11 cellular contexts compared by ENCODE assay signal in the genomic region with DNA sequence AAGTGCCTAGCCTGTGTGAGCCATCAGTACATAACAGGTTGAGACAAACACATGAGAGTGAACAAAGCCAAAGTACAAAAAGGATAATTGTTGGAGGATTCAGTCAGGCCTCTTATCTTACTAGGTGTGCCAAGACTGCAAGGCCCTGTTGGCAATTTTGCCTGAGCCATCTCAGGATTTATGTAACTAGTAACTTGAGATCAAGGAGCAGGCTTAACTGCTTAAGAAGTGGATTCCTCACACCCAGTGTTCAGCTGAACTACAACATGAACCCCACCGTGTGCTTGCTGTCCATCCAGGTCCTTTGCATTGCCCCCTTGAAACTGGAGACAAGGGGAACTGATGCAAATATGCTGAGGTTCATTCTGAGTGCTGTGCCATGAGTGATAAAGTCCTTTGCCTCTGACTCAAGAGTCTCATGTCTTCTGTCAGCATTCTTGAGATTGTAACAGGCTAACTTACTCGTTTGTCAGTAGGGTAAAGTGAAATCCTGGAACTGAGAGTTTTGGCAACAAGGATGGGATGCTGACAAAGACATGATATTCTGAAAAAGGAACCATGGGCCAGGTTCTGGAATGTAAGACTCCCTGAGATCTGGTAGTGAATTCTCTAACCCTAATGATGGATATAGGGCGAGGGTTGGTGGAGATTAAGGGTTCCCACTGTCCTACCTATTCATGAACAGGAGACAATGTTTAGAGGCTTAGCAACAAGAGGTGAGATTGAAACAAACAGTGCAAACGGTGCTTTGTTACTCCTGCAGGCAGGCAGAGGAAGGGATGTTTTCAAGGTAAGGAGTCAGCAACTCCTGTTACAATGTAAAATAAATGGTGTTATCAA. TPM values are rescaled to one million over a fixed set of nuclear protein-coding genes. Genes with fewer than 3 reads are reported as not detected.
DNase-seq lines count a peak whose midpoint lies in the region; ATAC-seq and TF ChIP-seq lines count a peak whose summit lies in the region.
"Had no signal": no experiment of that assay in that cellular context is flagged by ENCODE, and none has a peak within 500 bp of the region (broad histone marks: within the 10 kb centered on the region; RNA-seq: fewer than 3 reads in every experiment).

No MANE protein-coding gene starts in this region.

- H4K20me1 ChIP-seq in smooth muscle cell (ENCODE audit: low read depth), result no peaks in the 10 kb centered on the region

- TF ChIP-seq CTCF in smooth muscle cell (IDR thresholded peaks at IDR 0.05; ENCODE audit: borderline replicate concordance, insufficient read depth, poor library complexity, severe bottlenecking) (no peak), tibial artery (IDR thresholded peaks at IDR 0.05) (no peak)

- H3K4me2 ChIP-seq in smooth muscle cell, result no peak overlapping the region

- no peaks in the 10 kb centered on the region for H3K79me2 ChIP-seq in smooth muscle cell (ENCODE audit: low read depth)

- intact Hi-C loops in tibial artery (cut with DNase I; ENCODE audit: low total_unique reads), result no loop called here

- no peak for ATAC-seq in GM21723 (IDR thresholded peaks at IDR 0.05; ENCODE audit: unreplicated experiment)

- WGBS in smooth muscle cell (ENCODE audit: low lambda C conversion rate), result 57% methylated on average over 4 of the region's 4 CpGs

- peaks cover 3% of the 10 kb centered on the region for H3F3A ChIP-seq in smooth muscle cell (ENCODE audit: low read depth)

- H3K9ac ChIP-seq in adipocyte (ENCODE audit: low read length) (peak overlapping the region; percentile 3), smooth muscle cell (ENCODE audit: low read depth) (no peak overlapping the region)

- H3K36me3 ChIP-seq in adipocyte (ENCODE audit: control insufficient read depth, insufficient read depth, low read length, severe bottlenecking) (peaks cover 17% of the 10 kb centered on the region), smooth muscle cell (ENCODE audit: low read depth) (peaks cover 14% of the 10 kb centered on the region), tibial artery (peaks cover 23 to 33% (median 27%) of the 10 kb centered on the region in 3 donors)

- H3K4me3 ChIP-seq in adipocyte (ENCODE audit: low read length) (peak overlapping the region; percentile 1), smooth muscle cell (no peak overlapping the region), tibial artery (no peak overlapping the region)
- H3K4me3 ChIP-seq: SJSA1 had no signal

- H3K27me3 ChIP-seq in adipocyte (replicated peaks; ENCODE audit: control insufficient read depth, insufficient read depth, low read length), result no peaks in the 10 kb centered on the region
- H3K27me3 ChIP-seq in smooth muscle cell (ENCODE audit: low read depth), result no peaks in the 10 kb centered on the region
- no peaks in the 10 kb centered on the region for H3K27me3 ChIP-seq in tibial artery
- H3K27me3 ChIP-seq: SJSA1 had no signal

- no peak overlapping the region for H2AFZ ChIP-seq in smooth muscle cell (ENCODE audit: low read depth)

- peak overlapping the region; percentile 6 for H3K27ac ChIP-seq in smooth muscle cell (ENCODE audit: low read depth)
- no peak overlapping the region for H3K27ac ChIP-seq in tibial artery
- H3K27ac ChIP-seq: SJSA1 had no signal

- DNase-seq in NCI-H82 (lab: John Stamatoyannopoulos, UW), result peak; percentile 29
- DNase-seq in NCI-H82 treated with DMSO at 0.1 percent for 48 hours (lab: John Stamatoyannopoulos, UW; ENCODE audit: unreplicated experiment), result no peak
- peak; percentile 40 for DNase-seq in adipocyte (ENCODE audit: low read depth)
- DNase-seq in iris pigment epithelial cell (ENCODE audit: low read depth), result peak; percentile 83
- no peak for DNase-seq in smooth muscle cell (lab: John Stamatoyannopoulos, UW; ENCODE audit: unreplicated experiment)
- no peak for DNase-seq in activated effector memory CD4-positive, alpha-beta T cell treated with anti-CD3 and anti-CD28 coated beads, Interleukin-2, amount 50 U/mL, for 16 hours
- no peak for DNase-seq in tibial artery
- DNase-seq: Karpas-422, NCI-H510A had no signal

- H3K9me3 ChIP-seq in adipocyte (ENCODE audit: control insufficient read depth, low read length), result no peaks in the 10 kb centered on the region
- no peaks in the 10 kb centered on the region for H3K9me3 ChIP-seq in smooth muscle cell (replicated peaks; ENCODE audit: low read depth)
- no peaks in the 10 kb centered on the region for H3K9me3 ChIP-seq in tibial artery
- H3K9me3 ChIP-seq: SJSA1 had no signal

- H3K4me1 ChIP-seq in adipocyte (ENCODE audit: control insufficient read depth, insufficient read depth, low read length), result peaks cover 27% of the 10 kb centered on the region
- H3K4me1 ChIP-seq in smooth muscle cell (ENCODE audit: low read depth), result peaks cover 8% of the 10 kb centered on the region
- no peaks in the 10 kb centered on the region for H3K4me1 ChIP-seq in tibial artery
- H3K4me1 ChIP-seq: SJSA1 had no signal

RNA-seq across cellular contexts. Expression of gene GATAD1, which starts 44.1 kb away (rescaled TPM):
- total RNA-seq in smooth muscle cell, result 21.8 and 33.9 TPM in 2 replicates
- 20.7 and 21.5 TPM in 2 replicates for polyA plus RNA-seq in smooth muscle cell

Comparison
In these comparisons a context has a peak if more than half of its experiments do, and no peak if none do; other contexts are left out.
1. DNase-seq: peak in NCI-H82 (single experiment), adipocyte (single experiment) and iris pigment epithelial cell (single experiment); none in NCI-H82 treated with DMSO at 0.1 percent for 48 hours (single experiment), smooth muscle cell (single experiment), activated effector memory CD4-positive, alpha-beta T cell treated with anti-CD3 and anti-CD28 coated beads, Interleukin-2, amount 50 U/mL, for 16 hours (single experiment) and tibial artery (0 of 2).